ENCODE assay signal across 22 cellular contexts in genomic region chr6:5361371-5361770, GRCh38.
A peak's percentile ranks its signal among the peaks of the same experiment; 100 is the strongest.
DNase-seq lines count a peak whose midpoint lies in the region; ATAC-seq and TF ChIP-seq lines count a peak whose summit lies in the region.
"Had no signal": no experiment of that assay in that cellular context is flagged by ENCODE, and none has a peak within 500 bp of the region (broad histone marks: within the 10 kb centered on the region; RNA-seq: fewer than 3 reads in every experiment).

No MANE protein-coding gene starts in this region.

- peak; percentile 23 for DNase-seq in AG10803 (ENCODE audit: low read depth)
- DNase-seq in HCEC 1CT: peak; percentile 12
- peak; percentile 19 for DNase-seq in astrocyte of the spinal cord (ENCODE audit: low read depth, low spot score)
- peak; percentile 5 for DNase-seq in iris pigment epithelial cell (ENCODE audit: low read depth)
- no peak for DNase-seq in WERI-Rb-1
- DNase-seq in mesendoderm: no peak
- DNase-seq in stimulated activated naive CD4-positive, alpha-beta T cell (lab: John Stamatoyannopoulos, UW): no peak
- DNase-seq: activated CD8-positive, alpha-beta memory T cell treated with anti-CD3 and anti-CD28 coated beads for 24 hours; adrenal gland; CD8-positive, alpha-beta memory T cell; cerebellar nuclear complex; left lung; NCI-H1417 treated with DMSO at 0.1 percent for 48 hours; NK-92 treated with Interleukin-12 subunit alpha and Interleukin-12 subunit beta, amount 100 ng/mL, for 24 hours; occipital lobe; stimulated activated CD4-positive, alpha-beta T cell treated with anti-CD3 and anti-CD28 coated beads, Interleukin-2, amount 100 ng/mL, for 48 hours; substantia nigra had no signal

- ATAC-seq in activated CD4-positive, CD25-positive, alpha-beta regulatory T cell treated with anti-CD3 and anti-CD28 coated beads, Interleukin-2, amount 50 U/mL, for 24 hours: no peak
- ATAC-seq: GM23338, left lung, sciatic nerve had no signal

- no CpG with 5 or more reads among the region's 2 CpGs for WGBS in mesendoderm (ENCODE audit: extremely low coverage, insufficient coverage, low lambda C conversion rate)

- no peaks in the 10 kb centered on the region for H3K9me3 ChIP-seq in WERI-Rb-1 (ENCODE audit: severe bottlenecking)
- H3K9me3 ChIP-seq: adrenal gland, left lung, vagina had no signal

- no peaks in the 10 kb centered on the region for H3K79me2 ChIP-seq in mesendoderm (ENCODE audit: control insufficient read depth, insufficient read depth, low read length)

- H3K27ac ChIP-seq in WERI-Rb-1 (no peak overlapping the region), mesendoderm (ENCODE audit: low read depth, low read length) (no peak overlapping the region)
- H3K27ac ChIP-seq: adrenal gland, left lung, vagina, VCaP had no signal

- no peak for TF ChIP-seq CTCF in AG10803 (conservative IDR thresholded peaks at IDR 0.05; ENCODE audit: low read length)
- TF ChIP-seq CTCF in astrocyte of the spinal cord (IDR thresholded peaks at IDR 0.05; ENCODE audit: low read depth, low read length): no peak
- TF ChIP-seq CTCF in WERI-Rb-1 (IDR thresholded peaks at IDR 0.05; ENCODE audit: low read depth, low read length): no peak

- H3K4me3 ChIP-seq in AG10803 (ENCODE audit: low read length) (no peak overlapping the region), astrocyte of the spinal cord (ENCODE audit: low read depth, low read length) (no peak overlapping the region), WERI-Rb-1 (ENCODE audit: low read depth, low read length) (no peak overlapping the region), mesendoderm (ENCODE audit: low read length) (no peak overlapping the region)
- H3K4me3 ChIP-seq: adrenal gland, GM23338, left lung, vagina had no signal

- H3K4me1 ChIP-seq in mesendoderm (ENCODE audit: control insufficient read depth, low read depth, low read length): no peaks in the 10 kb centered on the region
- H3K4me1 ChIP-seq: left lung had no signal

- no peak overlapping the region for H4K8ac ChIP-seq in mesendoderm (ENCODE audit: low read depth, low read length)

- H3K56ac ChIP-seq in mesendoderm (ENCODE audit: low read length): no peak overlapping the region

- no peak overlapping the region for H3K4ac ChIP-seq in mesendoderm (ENCODE audit: low read depth, low read length)

- no peak overlapping the region for H3K4me2 ChIP-seq in mesendoderm (ENCODE audit: low read length)
- H3K4me2 ChIP-seq: GM23338 had no signal

- H2BK5ac ChIP-seq in mesendoderm (ENCODE audit: low read length): no peak overlapping the region

- H3K36me3 ChIP-seq in WERI-Rb-1: no peaks in the 10 kb centered on the region
- H3K36me3 ChIP-seq in mesendoderm (ENCODE audit: control insufficient read depth, insufficient read depth, low read length): no peaks in the 10 kb centered on the region
- H3K36me3 ChIP-seq: adrenal gland, left lung, vagina had no signal

- no peak overlapping the region for H3K23ac ChIP-seq in mesendoderm (ENCODE audit: low read length)

- no peak overlapping the region for H2AK5ac ChIP-seq in mesendoderm (ENCODE audit: low read length)

- in situ Hi-C loops in astrocyte of the spinal cord (cut with HindIII; ENCODE audit: low sequenced_read_pairs): no loop called here

- no peak overlapping the region for H2BK120ac ChIP-seq in mesendoderm (ENCODE audit: low read depth, low read length)

- no peak overlapping the region for H3K18ac ChIP-seq in mesendoderm (ENCODE audit: low read length)

- H4K5ac ChIP-seq in mesendoderm (ENCODE audit: low read length): no peak overlapping the region

- H2BK15ac ChIP-seq in mesendoderm (replicated peaks; ENCODE audit: low read depth): no peak overlapping the region

- H3K9ac ChIP-seq in mesendoderm (ENCODE audit: low read length): no peak overlapping the region

- H3K27me3 ChIP-seq in WERI-Rb-1 (ENCODE audit: insufficient read depth, low read depth, severe bottlenecking) (no peaks in the 10 kb centered on the region), mesendoderm (ENCODE audit: insufficient read depth, low read length, poor library complexity) (no peaks in the 10 kb centered on the region)
- H3K27me3 ChIP-seq: adrenal gland, left lung, vagina had no signal

- no peaks in the 10 kb centered on the region for H3K79me1 ChIP-seq in mesendoderm (ENCODE audit: low read length)

Comparison
In these comparisons a context has a peak if more than half of its experiments do, and no peak if none do; other contexts are left out.
1. DNase-seq: peak in AG10803 (single experiment), HCEC 1CT (single experiment), astrocyte of the spinal cord (single experiment) and iris pigment epithelial cell (single experiment); none in WERI-Rb-1 (single experiment), mesendoderm (single experiment) and stimulated activated naive CD4-positive, alpha-beta T cell (0 of 6).